24 cellular contexts compared by ENCODE assay signal in genomic region chrX:26581086-26581485, GRCh38.
"Had no signal": no experiment of that assay in that cellular context is flagged by ENCODE, and none has a peak within 500 bp of the region (broad histone marks: within the 10 kb centered on the region; RNA-seq: fewer than 3 reads in every experiment).

No MANE protein-coding gene starts in this region.

- H3K4me3 ChIP-seq: adrenal gland, cardiac muscle cell, hepatocyte, left lung, lung, neural progenitor cell, spleen, thoracic aorta had no signal

- H3K36me3 ChIP-seq: adrenal gland, cardiac muscle cell, left lung, neural progenitor cell, spleen, thoracic aorta had no signal

- ATAC-seq: activated CD4-positive, alpha-beta T cell treated with anti-CD3 and anti-CD28 coated beads for 36 hours; activated T-helper 17 cell treated with anti-CD3 and anti-CD28 coated beads, Interleukin-2, amount 50 U/mL, for 72 hours; foreskin keratinocyte; left lung; naive thymus-derived CD4-positive, alpha-beta T cell had no signal

- DNase-seq: activated CD4-positive, alpha-beta T cell treated with anti-CD3 and anti-CD28 coated beads for 36 hours; activated CD4-positive, alpha-beta T cell treated with anti-CD3 and anti-CD28 coated beads, Interleukin-2, amount 50 U/mL, for 4 hours; activated CD8-positive, alpha-beta memory T cell treated with anti-CD3 and anti-CD28 coated beads for 24 hours; activated CD8-positive, alpha-beta memory T cell treated with anti-CD3 and anti-CD28 coated beads, Interleukin-2, amount 50 U/mL, for 4 hours; activated naive CD4-positive, alpha-beta T cell; activated T-cell treated with anti-CD3 and anti-CD28 coated beads, Interleukin-2, amount 50 U/mL, for 24 hours; adrenal gland; effector CD4-positive, alpha-beta T cell; foreskin keratinocyte; immature natural killer cell; kidney glomerular epithelial cell; left lung; naive thymus-derived CD4-positive, alpha-beta T cell; retina; spleen; stimulated activated CD4-positive, alpha-beta T cell treated with anti-CD3 and anti-CD28 coated beads, Interleukin-4, amount 100 ng/mL, for 24 hours; stimulated activated naive CD4-positive, alpha-beta T cell treated with Interleukin-2 at 50 U/mL for 16 hours; T-helper 1 cell had no signal

- H3K9me3 ChIP-seq: adrenal gland, left lung, thoracic aorta had no signal

- H3K4me1 ChIP-seq: adrenal gland, foreskin keratinocyte, left lung, neural progenitor cell, spleen had no signal
